Comparison of ENCODE assay signal across 12 cellular contexts in genomic region chr6:79040083-79040482, GRCh38. TPM values are rescaled to one million over a fixed set of nuclear protein-coding genes. Genes with fewer than 3 reads are reported as not detected.
DNase-seq lines count a peak whose midpoint lies in the region; ATAC-seq, FAIRE-seq and TF ChIP-seq lines count a peak whose summit lies in the region.
"Had no signal": no experiment of that assay in that cellular context is flagged by ENCODE, and none has a peak within 500 bp of the region (broad histone marks: within the 10 kb centered on the region; RNA-seq: fewer than 3 reads in every experiment).

No MANE protein-coding gene starts in this region.

- TF ChIP-seq CTCF in GM06990 (IDR thresholded peaks at IDR 0.05; ENCODE audit: insufficient read depth, low read length, poor library complexity, severe bottlenecking) = no peak
- no peak for TF ChIP-seq CTCF in astrocyte (IDR thresholded peaks at IDR 0.05; ENCODE audit: insufficient read depth, low read depth, low read length)

- ATAC-seq in GM19351 (IDR thresholded peaks at IDR 0.05; ENCODE audit: unreplicated experiment) = peak; percentile 88
- ATAC-seq in HG03039 (IDR thresholded peaks at IDR 0.05; ENCODE audit: unreplicated experiment) = peak; percentile 79
- ATAC-seq: CD8-positive, alpha-beta T cell had no signal

- no peaks in the 10 kb centered on the region for H3K9me3 Mint-ChIP-seq in astrocyte (ENCODE audit: unreplicated experiment)
- H3K9me3 Mint-ChIP-seq: CD8-positive, alpha-beta T cell had no signal

- H3K4me3 ChIP-seq in GM06990 (replicated peaks; ENCODE audit: low read depth, low read length) (no peak overlapping the region), astrocyte (ENCODE audit: insufficient read depth, low read depth, low read length) (no peak overlapping the region)

- H3K4me3 Mint-ChIP-seq in astrocyte (ENCODE audit: unreplicated experiment) = no peak overlapping the region
- H3K4me3 Mint-ChIP-seq: CD8-positive, alpha-beta T cell had no signal

- H3K9me3 ChIP-seq in astrocyte (ENCODE audit: insufficient read depth, low read depth, low read length) = no peaks in the 10 kb centered on the region

- H2AFZ ChIP-seq in astrocyte (ENCODE audit: low read depth, low read length) = no peak overlapping the region

- no peak overlapping the region for H3K9ac ChIP-seq in astrocyte (ENCODE audit: low read length)

- no peaks in the 10 kb centered on the region for H3K4me1 ChIP-seq in astrocyte (ENCODE audit: insufficient read depth, low read length)

- peaks cover 8% of the 10 kb centered on the region for H3K4me1 Mint-ChIP-seq in astrocyte (ENCODE audit: low read depth, unreplicated experiment)

- H3K4me2 ChIP-seq in astrocyte (ENCODE audit: low read length) = no peak overlapping the region

- H4K20me1 ChIP-seq in astrocyte (ENCODE audit: insufficient read depth, low read length) = peaks cover 13% of the 10 kb centered on the region

- H3K27ac Mint-ChIP-seq in astrocyte (ENCODE audit: unreplicated experiment) = no peak overlapping the region
- H3K27ac Mint-ChIP-seq: CD8-positive, alpha-beta T cell had no signal

- H3K36me3 Mint-ChIP-seq in astrocyte (ENCODE audit: low read depth, unreplicated experiment) = peaks cover 5% of the 10 kb centered on the region

- H3K36me3 ChIP-seq in GM06990 (ENCODE audit: control insufficient read depth, insufficient read depth, low read length) (peaks cover 1% of the 10 kb centered on the region), astrocyte (ENCODE audit: insufficient read depth, low read length) (peaks cover 4% of the 10 kb centered on the region)

- H3K27me3 ChIP-seq in GM06990 (replicated peaks; ENCODE audit: control insufficient read depth, insufficient read depth, low read length) (no peaks in the 10 kb centered on the region), astrocyte (ENCODE audit: insufficient read depth, low read length) (no peaks in the 10 kb centered on the region)

- no peaks in the 10 kb centered on the region for H3K27me3 Mint-ChIP-seq in astrocyte (ENCODE audit: low read depth, unreplicated experiment)

- H3K27ac ChIP-seq in astrocyte (ENCODE audit: low read depth, low read length) = no peak overlapping the region

- DNase-seq in GM06990 (ENCODE audit: extremely low read depth, insufficient read length) (peak; percentile 35), astrocyte (ENCODE audit: low read depth) (peak; percentile 67), iPS-NIHi11 (ENCODE audit: low spot score) (no peak), HCEC 1CT (no peak), HPDE6-E6E7 (ENCODE audit: extremely low spot score) (no peak)
- no peak for DNase-seq in stimulated activated CD4-positive, alpha-beta T cell treated with anti-CD3 and anti-CD28 coated beads, Interleukin-2, amount 100 ng/mL, for 48 hours
- DNase-seq: CD8-positive, alpha-beta T cell; NCI-H1436; SHP77 had no signal

- H3K79me2 ChIP-seq in astrocyte (ENCODE audit: insufficient read depth, low read length) = peaks cover 12% of the 10 kb centered on the region

- FAIRE-seq in astrocyte (lab: Jason Lieb, UNC) = no peak
- FAIRE-seq: keratinocyte had no signal

RNA-seq across cellular contexts. Expression of gene PHIP, which starts 38.0 kb away (rescaled TPM):
- total RNA-seq in astrocyte = 24.9 and 29.6 TPM in 2 replicates

Comparison
In these comparisons a context has a peak if more than half of its experiments do, and no peak if none do; other contexts are left out.
1. DNase-seq: peak in GM06990 (single experiment) and astrocyte (single experiment); none in iPS-NIHi11 (single experiment), HCEC 1CT (single experiment), stimulated activated CD4-positive, alpha-beta T cell treated with anti-CD3 and anti-CD28 coated beads, Interleukin-2, amount 100 ng/mL, for 48 hours (0 of 2) and HPDE6-E6E7 (single experiment).